ENCODE assay signal across 1 cellular context in genomic region chr15:74995779-74996765, GRCh38.
TF ChIP-seq lines count a peak whose summit lies in the region.

No MANE protein-coding gene starts in this region.

TF ChIP-seq in GM12878, 131 proteins besides CTCF, POLR2A, EP300 and RAD21:
- no peak for TF ChIP-seq MEF2B (IDR thresholded peaks at IDR 0.05; ENCODE audit: partially characterized antibody, poor library complexity, severe bottlenecking)
- TF ChIP-seq MLLT1 (IDR thresholded peaks at IDR 0.05), result no peak
- TF ChIP-seq FOS (IDR thresholded peaks at IDR 0.05; ENCODE audit: borderline replicate concordance, extremely low read depth, insufficient read length), result no peak
- TF ChIP-seq ATF3 (IDR thresholded peaks at IDR 0.05; ENCODE audit: borderline replicate concordance, extremely low read depth, low read depth, low read length), result no peak
- no peak for TF ChIP-seq PRDM15 (CRISPR knock-in tag; IDR thresholded peaks at IDR 0.05)
- TF ChIP-seq RELA (IDR thresholded peaks at IDR 0.05; ENCODE audit: borderline replicate concordance, partially characterized antibody), result no peak
- no peak for TF ChIP-seq SP1 (IDR thresholded peaks at IDR 0.05; ENCODE audit: low read depth, low read length)
- no peak for TF ChIP-seq SPI1 (IDR thresholded peaks at IDR 0.05; ENCODE audit: borderline replicate concordance, insufficient read depth, low read depth, low read length)
- no peak for TF ChIP-seq FOXM1 (IDR thresholded peaks at IDR 0.05; ENCODE audit: low read depth, low read length)
- no peak for TF ChIP-seq ZBTB4 (CRISPR knock-in tag; IDR thresholded peaks at IDR 0.05)
- no peak for TF ChIP-seq RFX5 (IDR thresholded peaks at IDR 0.05; ENCODE audit: low read depth, low read length)
- no peak for TF ChIP-seq NFIC (IDR thresholded peaks at IDR 0.05; ENCODE audit: low read depth, low read length)
- TF ChIP-seq ZBTB40 (IDR thresholded peaks at IDR 0.05; ENCODE audit: borderline replicate concordance), result no peak
- no peak for TF ChIP-seq CEBPZ (IDR thresholded peaks at IDR 0.05; ENCODE audit: low read depth, low read length)
